Comparison of ENCODE assay signal across 8 cellular contexts in the genomic region with DNA sequence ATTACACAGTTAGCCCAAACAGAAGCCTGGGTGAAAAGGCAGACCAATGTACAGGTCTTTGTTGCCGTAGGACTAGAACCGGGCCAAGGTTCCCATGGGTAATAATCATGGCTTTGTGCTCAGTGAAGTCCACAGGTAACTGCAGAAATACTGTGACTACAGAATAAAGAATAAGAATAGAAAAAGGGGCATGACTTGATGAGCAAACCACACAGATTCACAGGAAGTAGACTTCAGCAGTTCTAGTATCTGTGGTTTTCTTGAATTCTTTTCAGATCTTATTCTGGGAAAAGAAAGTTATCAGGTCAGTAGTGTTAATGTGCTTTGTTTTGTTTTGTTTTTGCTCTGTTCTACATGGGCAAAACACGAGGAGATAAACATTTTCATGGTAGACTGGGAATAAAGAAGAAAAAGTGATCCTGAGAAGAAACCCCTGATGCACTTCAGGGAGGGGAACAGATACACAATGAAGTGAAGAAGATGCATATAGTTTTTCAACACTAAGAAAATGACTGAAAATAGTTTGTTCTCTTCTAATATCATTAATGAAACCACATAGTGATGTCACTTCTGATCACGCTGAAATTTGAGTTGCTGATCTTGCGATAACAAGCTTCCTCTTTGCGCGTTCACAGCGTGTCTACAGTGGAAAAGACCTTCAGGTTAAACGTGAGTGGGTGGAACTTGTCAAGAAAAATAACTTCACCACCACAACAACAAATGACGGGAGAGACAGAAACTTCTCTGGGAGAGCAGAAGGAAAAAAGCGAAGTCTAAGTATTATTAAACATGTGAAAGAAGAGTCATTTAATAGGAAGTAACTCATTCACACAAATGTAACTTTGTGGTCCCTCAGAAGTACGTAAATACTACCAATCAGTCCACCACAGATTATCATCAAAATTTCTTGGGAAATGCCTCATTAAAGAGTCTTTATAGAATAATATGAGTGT.
A peak's percentile ranks its signal among the peaks of the same experiment; 100 is the strongest.
DNase-seq lines count a peak whose midpoint lies in the region; ATAC-seq and TF ChIP-seq lines count a peak whose summit lies in the region.

No MANE protein-coding gene starts in this region.

- no peak overlapping the region for H3K9ac ChIP-seq in parathyroid adenoma

- H3K4me2 ChIP-seq in parathyroid adenoma (ENCODE audit: low read length) = peak overlapping the region; percentile 40

- H3K4me1 Mint-ChIP-seq in activated CD4-positive, alpha-beta memory T cell treated with anti-CD3 and anti-CD28 coated beads, Interleukin-2, amount 10 ng/mL, durations not matched to agents 7 days and 5 days = peaks cover 89% of the 10 kb centered on the region

- peak; percentile 54 for DNase-seq in activated CD4-positive, CD25-positive, alpha-beta regulatory T cell treated with anti-CD3 and anti-CD28 coated beads, Interleukin-2, amount 50 U/mL, for 16 hours (ENCODE audit: low read depth, low spot score)
- no peak for DNase-seq in activated CD4-positive, CD25-positive, alpha-beta regulatory T cell treated with anti-CD3 and anti-CD28 coated beads, Interleukin-2, amount 50 U/mL, for 72 hours
- peak; percentile 72 for DNase-seq in activated CD4-positive, alpha-beta memory T cell treated with anti-CD3 and anti-CD28 coated beads, Interleukin-2, amount 10 ng/mL, durations not matched to agents 7 days and 5 days
- no peak for DNase-seq in ecto neural progenitor cell (ENCODE audit: low spot score)
- DNase-seq in GM19240 (ENCODE audit: insufficient read length, low spot score) = no peak
- no peak for DNase-seq in left ventricle myocardium inferior

- H3K27me3 Mint-ChIP-seq in activated CD4-positive, alpha-beta memory T cell treated with anti-CD3 and anti-CD28 coated beads, Interleukin-2, amount 10 ng/mL, durations not matched to agents 7 days and 5 days = no peaks in the 10 kb centered on the region

- CTCF ChIA-PET in activated CD4-positive, alpha-beta memory T cell treated with anti-CD3 and anti-CD28 coated beads, Interleukin-2, amount 10 ng/mL, durations not matched to agents 7 days and 5 days (lab: Charles Lee) = interaction anchor here (0.7 to 3.6 kb wide), 8 partner anchors 18 to 182 kb away, joined by 3 to 16 read pairs (median 4); no protein-coding TSS in a partner anchor

- peak overlapping the region; percentile 71 for H3K4me3 Mint-ChIP-seq in activated CD4-positive, alpha-beta memory T cell treated with anti-CD3 and anti-CD28 coated beads, Interleukin-2, amount 10 ng/mL, durations not matched to agents 7 days and 5 days

- no peak overlapping the region for H2AFZ ChIP-seq in parathyroid adenoma

- no peak overlapping the region for H3K27ac ChIP-seq in parathyroid adenoma
- H3K27ac ChIP-seq in left ventricle myocardium inferior (replicated peaks) = no peak overlapping the region

- intact Hi-C loops in left ventricle myocardium inferior (cut with micrococcal nuclease) = no loop called here

- H3K36me3 ChIP-seq in parathyroid adenoma (ENCODE audit: control insufficient read depth, insufficient read depth, low read length) (no peaks in the 10 kb centered on the region), left ventricle myocardium inferior (no peaks in the 10 kb centered on the region)

- no peak overlapping the region for H3K4me3 ChIP-seq in parathyroid adenoma (ENCODE audit: low read depth, low read length)
- no peak overlapping the region for H3K4me3 ChIP-seq in left ventricle myocardium inferior

- H3K4me1 ChIP-seq in parathyroid adenoma = no peaks in the 10 kb centered on the region
- H3K4me1 ChIP-seq in left ventricle myocardium inferior = no peaks in the 10 kb centered on the region

- H3K9me3 ChIP-seq in parathyroid adenoma (ENCODE audit: control insufficient read depth, low read length) (no peaks in the 10 kb centered on the region), left ventricle myocardium inferior (replicated peaks) (no peaks in the 10 kb centered on the region)

- H3K36me3 Mint-ChIP-seq in activated CD4-positive, alpha-beta memory T cell treated with anti-CD3 and anti-CD28 coated beads, Interleukin-2, amount 10 ng/mL, durations not matched to agents 7 days and 5 days (ENCODE audit: low read depth) = peaks cover 37% of the 10 kb centered on the region

- TF ChIP-seq CTCF in parathyroid adenoma (IDR thresholded peaks at IDR 0.05) (no peak), left ventricle myocardium inferior (IDR thresholded peaks at IDR 0.05; ENCODE audit: borderline replicate concordance) (no peak)

- H3K79me2 ChIP-seq in parathyroid adenoma = no peaks in the 10 kb centered on the region

- peak overlapping the region; percentile 92 for H3K27ac Mint-ChIP-seq in activated CD4-positive, alpha-beta memory T cell treated with anti-CD3 and anti-CD28 coated beads, Interleukin-2, amount 10 ng/mL, durations not matched to agents 7 days and 5 days

- POLR2A ChIA-PET in activated CD4-positive, alpha-beta memory T cell treated with anti-CD3 and anti-CD28 coated beads, Interleukin-2, amount 10 ng/mL, durations not matched to agents 7 days and 5 days (lab: Charles Lee) = interaction anchor here (0.7 to 7.1 kb wide), 24 partner anchors 15 to 318 kb away, joined by 3 to 183 read pairs (median 5); no protein-coding TSS in a partner anchor

- ATAC-seq in HG03354 (IDR thresholded peaks at IDR 0.05; ENCODE audit: poor library complexity, severe bottlenecking, unreplicated experiment) = peak; percentile 90

- H3K27me3 ChIP-seq in parathyroid adenoma (ENCODE audit: control insufficient read depth, insufficient read depth, low read length) = no peaks in the 10 kb centered on the region
- no peaks in the 10 kb centered on the region for H3K27me3 ChIP-seq in left ventricle myocardium inferior (ENCODE audit: low read depth)

- peaks cover 13% of the 10 kb centered on the region for H3K9me3 Mint-ChIP-seq in activated CD4-positive, alpha-beta memory T cell treated with anti-CD3 and anti-CD28 coated beads, Interleukin-2, amount 10 ng/mL, durations not matched to agents 7 days and 5 days

Comparison
In these comparisons a context has a peak if more than half of its experiments do, and no peak if none do; other contexts are left out.
1. DNase-seq: peak in activated CD4-positive, CD25-positive, alpha-beta regulatory T cell treated with anti-CD3 and anti-CD28 coated beads, Interleukin-2, amount 50 U/mL, for 16 hours (single experiment) and activated CD4-positive, alpha-beta memory T cell treated with anti-CD3 and anti-CD28 coated beads, Interleukin-2, amount 10 ng/mL, durations not matched to agents 7 days and 5 days (single experiment); none in activated CD4-positive, CD25-positive, alpha-beta regulatory T cell treated with anti-CD3 and anti-CD28 coated beads, Interleukin-2, amount 50 U/mL, for 72 hours (single experiment), ecto neural progenitor cell (single experiment), GM19240 (single experiment) and left ventricle myocardium inferior (single experiment).